Comparison of ENCODE assay signal across 15 cellular contexts in genomic region chr5:61416010-61416409, GRCh38.
A peak's percentile ranks its signal among the peaks of the same experiment; 100 is the strongest.
DNase-seq lines count a peak whose midpoint lies in the region; ATAC-seq, FAIRE-seq and TF ChIP-seq lines count a peak whose summit lies in the region.
"Had no signal": no experiment of that assay in that cellular context is flagged by ENCODE, and none has a peak within 500 bp of the region (broad histone marks: within the 10 kb centered on the region; RNA-seq: fewer than 3 reads in every experiment).

No MANE protein-coding gene starts in this region.

- H3K4me1 ChIP-seq in RWPE2 (ENCODE audit: insufficient read depth, poor library complexity, severe bottlenecking) (peaks cover 13% of the 10 kb centered on the region), iPS-18a (ENCODE audit: control insufficient read depth, low read depth, low read length) (peaks cover 44% of the 10 kb centered on the region)

- H3K36me3 ChIP-seq in RWPE2 (ENCODE audit: low read depth): no peaks in the 10 kb centered on the region
- H3K36me3 ChIP-seq in iPS-18a (ENCODE audit: control insufficient read depth, low read depth, low read length): no peaks in the 10 kb centered on the region
- H3K36me3 ChIP-seq: pancreas had no signal

- peaks cover 31% of the 10 kb centered on the region for H3K4me1 Mint-ChIP-seq in activated T-cell treated with anti-CD3 and anti-CD28 coated beads, Interleukin-2, amount 50 U/mL, for 4 hours (ENCODE audit: low read depth)
- peaks cover 50% of the 10 kb centered on the region for H3K4me1 Mint-ChIP-seq in activated T-cell treated with anti-CD3 and anti-CD28 coated beads, Interleukin-2, amount 50 U/mL, for 24 hours (ENCODE audit: low read depth)

- no peak for FAIRE-seq in GM12892 (lab: Jason Lieb, UNC)
- FAIRE-seq: pancreas had no signal

- H3K27me3 Mint-ChIP-seq in activated T-cell treated with anti-CD3 and anti-CD28 coated beads, Interleukin-2, amount 50 U/mL, for 4 hours (ENCODE audit: low read depth): no peaks in the 10 kb centered on the region
- H3K27me3 Mint-ChIP-seq in activated T-cell treated with anti-CD3 and anti-CD28 coated beads, Interleukin-2, amount 50 U/mL, for 24 hours: no peaks in the 10 kb centered on the region

- no peak overlapping the region for H3K27ac Mint-ChIP-seq in activated T-cell treated with anti-CD3 and anti-CD28 coated beads, Interleukin-2, amount 50 U/mL, for 24 hours
- H3K27ac Mint-ChIP-seq: T-helper 2 cell treated with Interferon-gamma antibody and Interleukin-4, amounts not matched to agents 5 μg/mL and 100 μg/mL, for 36 hours had no signal

- H3K9ac ChIP-seq in iPS-18a (ENCODE audit: low read length): no peak overlapping the region

- H3K9me3 Mint-ChIP-seq in activated T-cell treated with anti-CD3 and anti-CD28 coated beads, Interleukin-2, amount 50 U/mL, for 4 hours: no peaks in the 10 kb centered on the region
- no peaks in the 10 kb centered on the region for H3K9me3 Mint-ChIP-seq in activated T-cell treated with anti-CD3 and anti-CD28 coated beads, Interleukin-2, amount 50 U/mL, for 24 hours
- H3K9me3 Mint-ChIP-seq: T-helper 2 cell treated with Interferon-gamma antibody and Interleukin-4, amounts not matched to agents 5 μg/mL and 100 μg/mL, for 36 hours had no signal

- H3K27me3 ChIP-seq in RWPE2 (ENCODE audit: insufficient read depth, poor library complexity, severe bottlenecking): no peaks in the 10 kb centered on the region
- H3K27me3 ChIP-seq in iPS-18a (ENCODE audit: control insufficient read depth, insufficient read depth, low read length): no peaks in the 10 kb centered on the region
- H3K27me3 ChIP-seq: pancreas had no signal

- ATAC-seq in activated T-cell treated with anti-CD3 and anti-CD28 coated beads, Interleukin-2, amount 50 U/mL, for 4 hours: peak; percentile 50 to 65
- ATAC-seq in RWPE2 (ENCODE audit: low read depth): peak; percentile 80
- peak; percentile 43 for ATAC-seq in stimulated activated naive CD8-positive, alpha-beta T cell treated with anti-CD3 and anti-CD28 coated beads, Interleukin-15, Interleukin-2, amounts not matched to agents 100 U/mL and 50 U/mL, for 24 hours

- no peak overlapping the region for H3K4me3 Mint-ChIP-seq in activated T-cell treated with anti-CD3 and anti-CD28 coated beads, Interleukin-2, amount 50 U/mL, for 4 hours
- H3K4me3 Mint-ChIP-seq in activated T-cell treated with anti-CD3 and anti-CD28 coated beads, Interleukin-2, amount 50 U/mL, for 24 hours: no peak overlapping the region
- H3K4me3 Mint-ChIP-seq: T-helper 2 cell treated with Interferon-gamma antibody and Interleukin-4, amounts not matched to agents 5 μg/mL and 100 μg/mL, for 36 hours had no signal

- no peak for DNase-seq in activated T-cell treated with anti-CD3 and anti-CD28 coated beads, Interleukin-2, amount 50 U/mL, for 4 hours
- no peak for DNase-seq in activated T-cell treated with anti-CD3 and anti-CD28 coated beads, Interleukin-2, amount 50 U/mL, for 24 hours
- DNase-seq in RWPE2 (ENCODE audit: low spot score) (no peak), NCI-H1092 (lab: John Stamatoyannopoulos, UW) (no peak), GM12892 (ENCODE audit: insufficient read length) (no peak), C1 segment of cervical spinal cord (lab: John Stamatoyannopoulos, UW) (no peak)
- no peak for DNase-seq in stimulated activated naive CD8-positive, alpha-beta T cell treated with anti-CD3 and anti-CD28 coated beads, Interleukin-15, Interleukin-2, amounts not matched to agents 100 U/mL and 50 U/mL, for 24 hours
- DNase-seq: activated CD4-positive, alpha-beta T cell treated with anti-CD3 and anti-CD28 coated beads, Interleukin-2, amount 50 U/mL, for 48 hours; activated gamma-delta T cell; DMS153; erythroblast; pancreas; stimulated activated CD8-positive, alpha-beta memory T cell treated with anti-CD3 and anti-CD28 coated beads, Interleukin-4, amount 100 ng/mL, for 48 hours had no signal

- H3K9me3 ChIP-seq in RWPE2 (ENCODE audit: severe bottlenecking): no peaks in the 10 kb centered on the region
- H3K9me3 ChIP-seq in iPS-18a (ENCODE audit: control insufficient read depth, low read depth, low read length): no peaks in the 10 kb centered on the region
- H3K9me3 ChIP-seq: pancreas had no signal

- H3K27ac ChIP-seq in RWPE2 (ENCODE audit: poor library complexity, severe bottlenecking) (peak overlapping the region; percentile 47), iPS-18a (ENCODE audit: low read length) (no peak overlapping the region)
- H3K27ac ChIP-seq: pancreas had no signal

- TF ChIP-seq POLR2A in GM12892 (IDR thresholded peaks at IDR 0.05; ENCODE audit: low read depth, low read length): no peak

- no peak for TF ChIP-seq CTCF in RWPE2 (IDR thresholded peaks at IDR 0.05; ENCODE audit: poor library complexity, severe bottlenecking)

- H3K36me3 Mint-ChIP-seq in activated T-cell treated with anti-CD3 and anti-CD28 coated beads, Interleukin-2, amount 50 U/mL, for 4 hours (ENCODE audit: insufficient read depth): no peaks in the 10 kb centered on the region
- no peaks in the 10 kb centered on the region for H3K36me3 Mint-ChIP-seq in activated T-cell treated with anti-CD3 and anti-CD28 coated beads, Interleukin-2, amount 50 U/mL, for 24 hours (ENCODE audit: low read depth)

- H3K4me3 ChIP-seq in RWPE2 (ENCODE audit: severe bottlenecking) (no peak overlapping the region), iPS-18a (ENCODE audit: low read length) (peak overlapping the region; percentile 25)
- H3K4me3 ChIP-seq: pancreas had no signal
